ENCODE assay signal across 20 cellular contexts in the genomic region with DNA sequence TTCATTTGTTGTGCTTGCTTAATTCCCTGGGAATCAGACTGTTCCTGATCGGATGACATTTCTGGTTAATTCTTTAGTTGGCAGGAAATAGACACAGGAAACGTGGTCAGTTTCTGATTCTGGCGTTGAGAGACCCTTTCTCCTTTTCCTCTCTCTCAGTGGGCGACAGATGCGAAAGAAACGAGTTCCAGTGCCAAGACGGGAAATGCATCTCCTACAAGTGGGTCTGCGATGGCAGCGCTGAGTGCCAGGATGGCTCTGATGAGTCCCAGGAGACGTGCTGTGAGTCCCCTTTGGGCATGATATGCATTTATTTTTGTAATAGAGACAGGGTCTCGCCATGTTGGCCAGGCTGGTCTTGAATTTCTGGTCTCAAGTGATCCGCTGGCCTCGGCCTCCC. TPM values are rescaled to one million over a fixed set of nuclear protein-coding genes. Genes with fewer than 3 reads are reported as not detected.
DNase-seq lines count a peak whose midpoint lies in the region; ATAC-seq and TF ChIP-seq lines count a peak whose summit lies in the region.
"Had no signal": no experiment of that assay in that cellular context is flagged by ENCODE, and none has a peak within 500 bp of the region (broad histone marks: within the 10 kb centered on the region; RNA-seq: fewer than 3 reads in every experiment).

No MANE protein-coding gene starts in this region.

- H3K56ac ChIP-seq in H9 (ENCODE audit: insufficient read length, low read depth, low read length): no peak overlapping the region

- H3K27me3 Mint-ChIP-seq in activated CD4-positive, alpha-beta T cell treated with anti-CD3 and anti-CD28 coated beads, Interleukin-2, amount 10 ng/mL, durations not matched to agents 7 days and 5 days: no peaks in the 10 kb centered on the region
- H3K27me3 Mint-ChIP-seq in H9 (ENCODE audit: low read depth) (no peaks in the 10 kb centered on the region), neural progenitor cell (ENCODE audit: insufficient read depth, low read depth) (peaks cover 9% of the 10 kb centered on the region)

- H2BK20ac ChIP-seq in H9 (ENCODE audit: low read depth, low read length, poor library complexity, severe bottlenecking): no peak overlapping the region

- no peak overlapping the region for H2AK5ac ChIP-seq in H9 (ENCODE audit: insufficient read length, low read length)

- no CpG with 5 or more reads among the region's 13 CpGs for WGBS in H9 (ENCODE audit: extremely low coverage, insufficient read length, low lambda C conversion rate)

- no peak overlapping the region for H3K14ac ChIP-seq in H9 (ENCODE audit: insufficient read depth, low read length)

- no peaks in the 10 kb centered on the region for H4K20me1 ChIP-seq in H9 (ENCODE audit: control insufficient read depth, insufficient read depth, insufficient read length)
- peaks cover 91% of the 10 kb centered on the region for H4K20me1 ChIP-seq in neural progenitor cell (ENCODE audit: low read depth)

- H3K27me3 ChIP-seq in H9 (ENCODE audit: insufficient read depth, low read length) (no peaks in the 10 kb centered on the region), neural progenitor cell (no peaks in the 10 kb centered on the region), tibial artery (no peaks in the 10 kb centered on the region)
- H3K27me3 ChIP-seq: ascending aorta, uterus had no signal

- TF ChIP-seq CTCF in H9 (conservative IDR thresholded peaks at IDR 0.05) (no peak), neural progenitor cell (IDR thresholded peaks at IDR 0.05) (no peak), tibial artery (IDR thresholded peaks at IDR 0.05) (no peak)

- H3K9me3 Mint-ChIP-seq in activated CD4-positive, alpha-beta T cell treated with anti-CD3 and anti-CD28 coated beads, Interleukin-2, amount 10 ng/mL, durations not matched to agents 7 days and 5 days: peaks cover 2% of the 10 kb centered on the region
- H3K9me3 Mint-ChIP-seq in H9 (no peaks in the 10 kb centered on the region), neural progenitor cell (no peaks in the 10 kb centered on the region)

- H3K36me3 ChIP-seq in neural progenitor cell (peaks cover 15% of the 10 kb centered on the region), tibial artery (peaks cover 10 to 35% (median 21%) of the 10 kb centered on the region in 3 donors)
- H3K36me3 ChIP-seq: uterus had no signal

- no peak overlapping the region for H3K9ac ChIP-seq in H9 (ENCODE audit: extremely low read depth, insufficient read length, low read length)
- no peak overlapping the region for H3K9ac ChIP-seq in neural progenitor cell

- H3K27ac ChIP-seq in H9 (ENCODE audit: insufficient read length, low read depth, low read length): no peak overlapping the region
- H3K27ac ChIP-seq in neural progenitor cell: no peak overlapping the region
- peak overlapping the region in 1 of 2 donors; percentile 10 for H3K27ac ChIP-seq in tibial artery
- H3K27ac ChIP-seq: ascending aorta had no signal

- H3K79me2 ChIP-seq in H9 (ENCODE audit: insufficient read depth, low read length): peaks cover 27% of the 10 kb centered on the region; the same call in 1 of the 2 replicates
- peaks cover 98% of the 10 kb centered on the region for H3K79me2 ChIP-seq in neural progenitor cell (ENCODE audit: low read depth)

- CTCF ChIA-PET in activated CD4-positive, alpha-beta T cell treated with anti-CD3 and anti-CD28 coated beads, Interleukin-2, amount 10 ng/mL, durations not matched to agents 7 days and 5 days (lab: Charles Lee): interaction anchor here (0.7 to 1.1 kb wide), 3 partner anchors 7 to 55 kb away, joined by 3 to 4 read pairs (median 3); no protein-coding TSS in a partner anchor

- peaks cover 36% of the 10 kb centered on the region for H3K4me1 Mint-ChIP-seq in activated CD4-positive, alpha-beta T cell treated with anti-CD3 and anti-CD28 coated beads, Interleukin-2, amount 10 ng/mL, durations not matched to agents 7 days and 5 days
- H3K4me1 Mint-ChIP-seq in H9 (peaks cover 5 to 7% of the 10 kb centered on the region in 2 experiments; a peak in 2 of 4 replicates), neural progenitor cell (peaks cover 7% of the 10 kb centered on the region)

- peaks cover 75% of the 10 kb centered on the region for H3K36me3 Mint-ChIP-seq in activated CD4-positive, alpha-beta T cell treated with anti-CD3 and anti-CD28 coated beads, Interleukin-2, amount 10 ng/mL, durations not matched to agents 7 days and 5 days (ENCODE audit: low read depth)
- peaks cover 57 to 84% (median 79%) of the 10 kb centered on the region in 3 experiments for H3K36me3 Mint-ChIP-seq in H9 (ENCODE audit: insufficient read depth in 1 of 3, low read depth in 3 of 3)
- H3K36me3 Mint-ChIP-seq in neural progenitor cell: peaks cover 39% of the 10 kb centered on the region

- H3T11ph ChIP-seq in H9 (ENCODE audit: low read length): no peak overlapping the region

- POLR2A ChIA-PET in activated CD4-positive, alpha-beta T cell treated with anti-CD3 and anti-CD28 coated beads, Interleukin-2, amount 10 ng/mL, durations not matched to agents 7 days and 5 days (lab: Charles Lee): no interaction called here

- H3K9me3 ChIP-seq in H9 (ENCODE audit: control insufficient read depth, low read depth, low read length) (no peaks in the 10 kb centered on the region), neural progenitor cell (ENCODE audit: low read depth) (no peaks in the 10 kb centered on the region), tibial artery (no peaks in the 10 kb centered on the region)
- H3K9me3 ChIP-seq: ascending aorta, uterus had no signal

- DNase-seq in activated CD4-positive, alpha-beta T cell treated with anti-CD3 and anti-CD28 coated beads, Interleukin-2, amount 10 ng/mL, durations not matched to agents 7 days and 5 days: no peak
- no peak for DNase-seq in activated CD4-positive, alpha-beta T cell treated with anti-CD3 and anti-CD28 coated beads for 48 hours
- DNase-seq in H9 (no peak), dermis blood vessel endothelial cell (peak; percentile 51), neural progenitor cell (ENCODE audit: low spot score) (no peak), tibial artery (no peak), NCI-H1694 (lab: John Stamatoyannopoulos, UW) (no peak)
- DNase-seq: activated naive CD4-positive, alpha-beta T cell; C1 segment of cervical spinal cord; DMS 273 treated with DMSO at 0.1 percent for 48 hours; H7; NCI-H1436 treated with DMSO at 0.1 percent for 48 hours; NCI-H2171; NCI-H69; posterior cingulate gyrus; SIG-M5; stimulated activated CD4-positive, alpha-beta T cell treated with anti-CD3 and anti-CD28 coated beads, Interleukin-4, amount 100 ng/mL, for 1 hour; uterus had no signal

- no peak for ATAC-seq in HG02870 (IDR thresholded peaks at IDR 0.05; ENCODE audit: unreplicated experiment)

- H2BK12ac ChIP-seq in H9 (ENCODE audit: insufficient read length, low read depth, low read length): no peak overlapping the region

- H3K4me1 ChIP-seq in H9 (ENCODE audit: insufficient read depth, low read length): no peaks in the 10 kb centered on the region
- no peaks in the 10 kb centered on the region for H3K4me1 ChIP-seq in neural progenitor cell
- peaks cover 0 to 27% (median 12%) of the 10 kb centered on the region in 4 donors for H3K4me1 ChIP-seq in tibial artery
- H3K4me1 ChIP-seq: uterus had no signal

- no peaks in the 10 kb centered on the region for H3K23me2 ChIP-seq in H9 (ENCODE audit: insufficient read length, low read depth, low read length, poor library complexity, severe bottlenecking)

- no peak overlapping the region for H3K4me3 Mint-ChIP-seq in activated CD4-positive, alpha-beta T cell treated with anti-CD3 and anti-CD28 coated beads, Interleukin-2, amount 10 ng/mL, durations not matched to agents 7 days and 5 days
- H3K4me3 Mint-ChIP-seq in H9 (no peak overlapping the region; a peak in 1 of 5 replicates), neural progenitor cell (peak overlapping the region; percentile 44)

- H2BK15ac ChIP-seq in H9 (ENCODE audit: low read depth, low read length): no peak overlapping the region

- H4K91ac ChIP-seq in H9 (ENCODE audit: insufficient read length, low read depth, low read length): no peak overlapping the region

- intact Hi-C loops in tibial artery (cut with DNase I; ENCODE audit: low total_unique reads): no loop called here

- H3K4me3 ChIP-seq in neural progenitor cell (no peak overlapping the region), tibial artery (no peak overlapping the region)
- H3K4me3 ChIP-seq: ascending aorta, uterus had no signal

- H3K4ac ChIP-seq in H9 (ENCODE audit: low read depth, low read length): no peak overlapping the region

- H4K8ac ChIP-seq in H9 (replicated peaks; ENCODE audit: insufficient read length, low read depth, low read length): no peak overlapping the region

- H3K27ac Mint-ChIP-seq in activated CD4-positive, alpha-beta T cell treated with anti-CD3 and anti-CD28 coated beads, Interleukin-2, amount 10 ng/mL, durations not matched to agents 7 days and 5 days: peak overlapping the region; percentile 31
- H3K27ac Mint-ChIP-seq in H9: peak overlapping the region; percentile 1 to 92 (median 92); a peak in 4 of 7 replicates
- H3K27ac Mint-ChIP-seq in neural progenitor cell: peak overlapping the region; percentile 2

- H2AFZ ChIP-seq in H9 (ENCODE audit: low read length) (no peak overlapping the region), neural progenitor cell (replicated peaks) (no peak overlapping the region)

- no peak overlapping the region for H3K23ac ChIP-seq in H9 (ENCODE audit: insufficient read length, low read depth, low read length)

- H3K79me1 ChIP-seq in H9 (ENCODE audit: insufficient read depth, low read depth, low read length, poor library complexity, severe bottlenecking): peaks cover 7% of the 10 kb centered on the region

- H4K5ac ChIP-seq in H9 (ENCODE audit: insufficient read length, low read depth, low read length): no peak overlapping the region

- H3K4me2 ChIP-seq in H9 (ENCODE audit: insufficient read depth, insufficient read length, low read length) (no peak overlapping the region), neural progenitor cell (no peak overlapping the region)

- no peak overlapping the region for H2BK5ac ChIP-seq in H9 (ENCODE audit: insufficient read length, low read length)

- no peak overlapping the region for H3K18ac ChIP-seq in H9 (ENCODE audit: insufficient read length, low read depth, low read length)

- H3F3A ChIP-seq in neural progenitor cell (ENCODE audit: low read depth): peaks cover 16% of the 10 kb centered on the region

- no peak overlapping the region for H2BK120ac ChIP-seq in H9 (ENCODE audit: low read depth, low read length, poor library complexity, severe bottlenecking)

RNA-seq across cellular contexts. Expression of gene LDLR, which starts 10.8 kb away (rescaled TPM):
- 10 to 100 TPM; 93.0 to 97.1 TPM for total RNA-seq in activated CD4-positive, alpha-beta T cell treated with anti-CD3 and anti-CD28 coated beads, Interleukin-2, amount 10 ng/mL, durations not matched to agents 7 days and 5 days
- total RNA-seq in H9 (2021) (81.3 and 92.7 TPM in 2 replicates), dermis blood vessel endothelial cell (97.3 and 148 TPM in 2 replicates), neural progenitor cell (ENCODE audit: low replicate concordance) (39.3 and 78.0 TPM in 2 replicates)

RNA-seq across cellular contexts. Expression of gene SPC24, which starts 55.5 kb away (rescaled TPM):
- total RNA-seq in activated CD4-positive, alpha-beta T cell treated with anti-CD3 and anti-CD28 coated beads, Interleukin-2, amount 10 ng/mL, durations not matched to agents 7 days and 5 days: 10 to 100 TPM; 80.4 to 97.3 TPM
- total RNA-seq in H9 (2021): 50.8 and 51.5 TPM in 2 replicates
- 23.1 and 88.9 TPM in 2 replicates for total RNA-seq in dermis blood vessel endothelial cell
- 56.7 and 57.1 TPM in 2 replicates for total RNA-seq in neural progenitor cell (ENCODE audit: low replicate concordance)

Comparison
In these comparisons a context has a peak if more than half of its experiments do, and no peak if none do; other contexts are left out.
1. H3K27ac Mint-ChIP-seq: peak in every context shown above with its lines; median percentile 92 in H9; 31 in activated CD4-positive, alpha-beta T cell treated with anti-CD3 and anti-CD28 coated beads, Interleukin-2, amount 10 ng/mL, durations not matched to agents 7 days and 5 days; 2 in neural progenitor cell.